In genomic region chr1:219442575-219442974, GRCh38 we compare ENCODE assay signal across 1 cellular context.
TF ChIP-seq lines count a peak whose summit lies in the region.

No MANE protein-coding gene starts in this region.

TF ChIP-seq in SK-N-SH treated with all-trans-retinoic acid at 6 μM for 48 hours, 23 proteins besides CTCF, POLR2A, EP300 and RAD21 (continued from another document):
- TF ChIP-seq, protein P1, sequence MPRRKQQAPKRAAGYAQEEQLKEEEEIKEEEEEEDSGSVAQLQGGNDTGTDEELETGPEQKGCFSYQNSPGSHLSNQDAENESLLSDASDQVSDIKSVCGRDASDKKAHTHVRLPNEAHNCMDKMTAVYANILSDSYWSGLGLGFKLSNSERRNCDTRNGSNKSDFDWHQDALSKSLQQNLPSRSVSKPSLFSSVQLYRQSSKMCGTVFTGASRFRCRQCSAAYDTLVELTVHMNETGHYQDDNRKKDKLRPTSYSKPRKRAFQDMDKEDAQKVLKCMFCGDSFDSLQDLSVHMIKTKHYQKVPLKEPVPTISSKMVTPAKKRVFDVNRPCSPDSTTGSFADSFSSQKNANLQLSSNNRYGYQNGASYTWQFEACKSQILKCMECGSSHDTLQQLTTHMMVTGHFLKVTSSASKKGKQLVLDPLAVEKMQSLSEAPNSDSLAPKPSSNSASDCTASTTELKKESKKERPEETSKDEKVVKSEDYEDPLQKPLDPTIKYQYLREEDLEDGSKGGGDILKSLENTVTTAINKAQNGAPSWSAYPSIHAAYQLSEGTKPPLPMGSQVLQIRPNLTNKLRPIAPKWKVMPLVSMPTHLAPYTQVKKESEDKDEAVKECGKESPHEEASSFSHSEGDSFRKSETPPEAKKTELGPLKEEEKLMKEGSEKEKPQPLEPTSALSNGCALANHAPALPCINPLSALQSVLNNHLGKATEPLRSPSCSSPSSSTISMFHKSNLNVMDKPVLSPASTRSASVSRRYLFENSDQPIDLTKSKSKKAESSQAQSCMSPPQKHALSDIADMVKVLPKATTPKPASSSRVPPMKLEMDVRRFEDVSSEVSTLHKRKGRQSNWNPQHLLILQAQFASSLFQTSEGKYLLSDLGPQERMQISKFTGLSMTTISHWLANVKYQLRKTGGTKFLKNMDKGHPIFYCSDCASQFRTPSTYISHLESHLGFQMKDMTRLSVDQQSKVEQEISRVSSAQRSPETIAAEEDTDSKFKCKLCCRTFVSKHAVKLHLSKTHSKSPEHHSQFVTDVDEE (CRISPR knock-in tag; IDR thresholded peaks at IDR 0.05), result no peak
- TF ChIP-seq OSR1 (CRISPR knock-in tag; IDR thresholded peaks at IDR 0.05), result no peak
- no peak for TF ChIP-seq CSRNP3 (CRISPR knock-in tag; IDR thresholded peaks at IDR 0.05)
- TF ChIP-seq CSDC2 (CRISPR knock-in tag; IDR thresholded peaks at IDR 0.05), result no peak
- no peak for TF ChIP-seq ZNF8 (CRISPR knock-in tag; IDR thresholded peaks at IDR 0.05)
- no peak for TF ChIP-seq ISL1 (CRISPR knock-in tag; IDR thresholded peaks at IDR 0.05)
- TF ChIP-seq PPARA (CRISPR knock-in tag; IDR thresholded peaks at IDR 0.05; ENCODE audit: borderline replicate concordance), result no peak
